In the genomic region with DNA sequence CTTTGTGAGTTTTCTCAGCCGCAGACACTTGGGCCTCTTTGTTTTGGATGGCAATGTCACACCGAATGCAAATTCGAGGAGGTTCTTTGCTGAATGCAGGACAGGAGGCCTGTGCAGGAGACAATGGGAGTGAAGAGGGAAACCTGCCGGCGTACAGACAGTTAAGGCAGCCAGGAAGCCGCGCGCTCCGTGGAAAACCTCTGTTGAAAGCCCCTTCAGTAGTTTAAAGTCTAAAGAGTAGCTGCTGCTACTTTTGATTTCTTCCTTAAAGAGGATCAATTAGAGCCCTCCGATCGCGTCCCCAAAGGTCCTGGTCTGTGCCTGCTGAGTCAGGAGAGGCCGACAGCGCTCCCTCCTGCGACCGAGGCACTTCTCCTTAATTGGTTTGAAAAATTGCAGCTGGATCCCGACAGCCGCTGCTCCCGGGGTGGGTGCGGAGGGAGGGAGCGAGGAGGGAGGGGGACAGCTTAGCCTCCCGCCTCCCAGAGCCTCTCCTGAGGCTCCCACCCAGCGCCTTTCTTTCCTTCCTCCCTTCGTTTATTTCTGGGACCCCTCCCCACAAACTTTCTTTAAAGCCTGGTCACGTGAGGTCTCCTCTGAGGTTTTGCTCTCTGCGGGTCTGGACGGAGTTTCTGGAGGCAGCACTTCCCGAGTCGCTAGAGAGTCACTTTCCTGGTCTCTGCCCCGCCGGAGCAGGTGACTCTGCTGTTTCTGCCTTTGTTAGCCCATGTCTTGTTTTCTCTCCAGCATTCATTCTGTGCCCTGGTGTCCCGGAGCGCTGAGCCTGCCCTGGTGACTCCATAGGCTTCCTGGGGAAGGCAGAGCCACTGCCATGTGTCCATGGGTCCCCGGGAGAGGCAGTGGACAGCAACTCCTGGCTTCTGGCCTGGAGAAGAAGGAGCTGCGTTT, we compare ENCODE assay signal across 1 cellular context.
A peak's percentile ranks its signal among the peaks of the same experiment; 100 is the strongest.
TF ChIP-seq lines count a peak whose summit lies in the region.

No MANE protein-coding gene starts in this region.

TF ChIP-seq in HepG2, 621 proteins besides CTCF, POLR2A, EP300 and RAD21 (continued from another document and continues in another):
- TF ChIP-seq UBTF (CRISPR knock-in tag; IDR thresholded peaks at IDR 0.05) (no peak), E2F5 (CRISPR knock-in tag; conservative IDR thresholded peaks at IDR 0.05) (no peak), ZFP41 (CRISPR knock-in tag; IDR thresholded peaks at IDR 0.05; ENCODE audit: borderline replicate concordance) (no peak), MTF2 (CRISPR knock-in tag; IDR thresholded peaks at IDR 0.05; ENCODE audit: borderline replicate concordance) (no peak), NCOA2 (CRISPR knock-in tag; IDR thresholded peaks at IDR 0.05) (no peak), PLRG1 (conservative IDR thresholded peaks at IDR 0.05) (no peak), HCFC1 (IDR thresholded peaks at IDR 0.05; ENCODE audit: low read depth, low read length) (no peak), ZNF124 (CRISPR knock-in tag; IDR thresholded peaks at IDR 0.05) (0 out of 2 replicates have a peak, but pooled peaks have one; percentile 22), JARID2 (CRISPR knock-in tag; IDR thresholded peaks at IDR 0.05; ENCODE audit: insufficient replicate concordance) (no peak), NFATC3 (CRISPR knock-in tag; IDR thresholded peaks at IDR 0.05) (no peak), RCOR2 (CRISPR knock-in tag; IDR thresholded peaks at IDR 0.05) (no peak), HINFP (CRISPR knock-in tag; IDR thresholded peaks at IDR 0.05; ENCODE audit: low read depth) (no peak), ZEB1 (IDR thresholded peaks at IDR 0.05; ENCODE audit: insufficient replicate concordance, low read depth) (no peak), ZBTB25 (CRISPR knock-in tag; IDR thresholded peaks at IDR 0.05) (no peak), ZGPAT (CRISPR knock-in tag; IDR thresholded peaks at IDR 0.05) (peak; percentile 24; the same call in 1 of the 2 replicates), ZNF652 (CRISPR knock-in tag; IDR thresholded peaks at IDR 0.05; ENCODE audit: borderline replicate concordance, low read depth) (peak; percentile 64), ZFY (CRISPR knock-in tag; IDR thresholded peaks at IDR 0.05) (0 out of 2 replicates have a peak, but pooled peaks have one; percentile 12), CENPT (CRISPR knock-in tag; IDR thresholded peaks at IDR 0.05; ENCODE audit: low read depth) (no peak), ZFP90 (CRISPR knock-in tag; IDR thresholded peaks at IDR 0.05; ENCODE audit: borderline replicate concordance) (no peak), NKX3-1 (CRISPR knock-in tag; IDR thresholded peaks at IDR 0.05) (no peak), ZNF572 (CRISPR knock-in tag; IDR thresholded peaks at IDR 0.05) (no peak), DMAP1 (CRISPR knock-in tag; IDR thresholded peaks at IDR 0.05) (no peak), SOX6 (IDR thresholded peaks at IDR 0.05) (no peak), SOX6 (CRISPR knock-in tag; IDR thresholded peaks at IDR 0.05) (peak; percentile 32; the same call in 1 of the 2 replicates), NR3C1 (CRISPR knock-in tag; IDR thresholded peaks at IDR 0.05) (no peak), HNRNPLL (IDR thresholded peaks at IDR 0.05; ENCODE audit: low read depth, low read length, poor library complexity, severe bottlenecking) (no peak), NAIF1 (CRISPR knock-in tag; IDR thresholded peaks at IDR 0.05; ENCODE audit: borderline replicate concordance) (no peak), ZNF552 (CRISPR knock-in tag; IDR thresholded peaks at IDR 0.05; ENCODE audit: borderline replicate concordance) (no peak), MYC (CRISPR knock-in tag; IDR thresholded peaks at IDR 0.05; ENCODE audit: borderline replicate concordance) (peak; percentile 16; the same call in 1 of the 2 replicates), GATAD2A (CRISPR knock-in tag; IDR thresholded peaks at IDR 0.05) (no peak), NR1H2 (CRISPR knock-in tag; IDR thresholded peaks at IDR 0.05; ENCODE audit: borderline replicate concordance, low read depth) (no peak)
- TF ChIP-seq, protein P1, sequence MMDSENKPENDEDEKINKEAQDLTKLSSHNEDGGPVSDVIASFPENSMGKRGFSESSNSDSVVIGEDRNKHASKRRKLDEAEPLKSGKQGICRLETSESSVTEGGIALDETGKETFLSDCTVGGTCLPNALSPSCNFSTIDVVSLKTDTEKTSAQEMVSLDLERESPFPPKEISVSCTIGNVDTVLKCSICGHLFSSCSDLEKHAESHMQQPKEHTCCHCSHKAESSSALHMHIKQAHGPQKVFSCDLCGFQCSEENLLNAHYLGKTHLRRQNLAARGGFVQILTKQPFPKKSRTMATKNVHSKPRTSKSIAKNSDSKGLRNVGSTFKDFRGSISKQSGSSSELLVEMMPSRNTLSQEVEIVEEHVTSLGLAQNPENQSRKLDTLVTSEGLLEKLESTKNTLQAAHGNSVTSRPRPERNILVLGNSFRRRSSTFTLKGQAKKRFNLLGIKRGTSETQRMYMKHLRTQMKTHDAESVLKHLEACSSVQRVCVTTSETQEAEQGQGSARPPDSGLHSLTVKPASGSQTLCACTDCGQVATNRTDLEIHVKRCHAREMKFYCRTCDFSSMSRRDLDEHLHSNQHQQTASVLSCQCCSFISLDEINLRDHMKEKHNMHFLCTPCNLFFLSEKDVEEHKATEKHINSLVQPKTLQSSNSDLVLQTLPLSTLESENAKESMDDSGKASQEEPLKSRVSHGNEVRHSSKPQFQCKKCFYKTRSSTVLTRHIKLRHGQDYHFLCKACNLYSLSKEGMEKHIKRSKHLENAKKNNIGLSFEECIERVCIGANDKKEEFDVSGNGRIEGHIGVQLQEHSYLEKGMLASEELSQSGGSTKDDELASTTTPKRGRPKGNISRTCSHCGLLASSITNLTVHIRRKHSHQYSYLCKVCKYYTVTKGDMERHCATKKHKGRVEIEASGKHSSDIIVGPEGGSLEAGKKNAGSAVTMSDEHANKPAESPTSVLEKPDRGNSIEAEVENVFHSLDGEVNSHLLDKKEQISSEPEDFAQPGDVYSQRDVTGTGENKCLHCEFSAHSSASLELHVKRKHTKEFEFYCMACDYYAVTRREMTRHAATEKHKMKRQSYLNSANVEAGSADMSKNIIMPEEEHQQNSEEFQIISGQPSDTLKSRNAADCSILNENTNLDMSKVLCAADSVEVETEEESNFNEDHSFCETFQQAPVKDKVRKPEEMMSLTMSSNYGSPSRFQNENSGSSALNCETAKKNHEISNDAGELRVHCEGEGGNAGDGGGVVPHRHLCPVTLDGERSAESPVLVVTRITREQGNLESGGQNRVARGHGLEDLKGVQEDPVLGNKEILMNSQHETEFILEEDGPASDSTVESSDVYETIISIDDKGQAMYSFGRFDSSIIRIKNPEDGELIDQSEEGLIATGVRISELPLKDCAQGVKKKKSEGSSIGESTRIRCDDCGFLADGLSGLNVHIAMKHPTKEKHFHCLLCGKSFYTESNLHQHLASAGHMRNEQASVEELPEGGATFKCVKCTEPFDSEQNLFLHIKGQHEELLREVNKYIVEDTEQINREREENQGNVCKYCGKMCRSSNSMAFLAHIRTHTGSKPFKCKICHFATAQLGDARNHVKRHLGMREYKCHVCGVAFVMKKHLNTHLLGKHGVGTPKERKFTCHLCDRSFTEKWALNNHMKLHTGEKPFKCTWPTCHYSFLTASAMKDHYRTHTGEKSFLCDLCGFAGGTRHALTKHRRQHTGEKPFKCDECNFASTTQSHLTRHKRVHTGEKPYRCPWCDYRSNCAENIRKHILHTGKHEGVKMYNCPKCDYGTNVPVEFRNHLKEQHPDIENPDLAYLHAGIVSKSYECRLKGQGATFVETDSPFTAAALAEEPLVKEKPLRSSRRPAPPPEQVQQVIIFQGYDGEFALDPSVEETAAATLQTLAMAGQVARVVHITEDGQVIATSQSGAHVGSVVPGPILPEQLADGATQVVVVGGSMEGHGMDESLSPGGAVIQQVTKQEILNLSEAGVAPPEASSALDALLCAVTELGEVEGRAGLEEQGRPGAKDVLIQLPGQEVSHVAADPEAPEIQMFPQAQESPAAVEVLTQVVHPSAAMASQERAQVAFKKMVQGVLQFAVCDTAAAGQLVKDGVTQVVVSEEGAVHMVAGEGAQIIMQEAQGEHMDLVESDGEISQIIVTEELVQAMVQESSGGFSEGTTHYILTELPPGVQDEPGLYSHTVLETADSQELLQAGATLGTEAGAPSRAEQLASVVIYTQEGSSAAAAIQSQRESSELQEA (CRISPR knock-in tag; IDR thresholded peaks at IDR 0.05; ENCODE audit: not compliant biosample characterization): no peak
- TF ChIP-seq, protein P2, sequence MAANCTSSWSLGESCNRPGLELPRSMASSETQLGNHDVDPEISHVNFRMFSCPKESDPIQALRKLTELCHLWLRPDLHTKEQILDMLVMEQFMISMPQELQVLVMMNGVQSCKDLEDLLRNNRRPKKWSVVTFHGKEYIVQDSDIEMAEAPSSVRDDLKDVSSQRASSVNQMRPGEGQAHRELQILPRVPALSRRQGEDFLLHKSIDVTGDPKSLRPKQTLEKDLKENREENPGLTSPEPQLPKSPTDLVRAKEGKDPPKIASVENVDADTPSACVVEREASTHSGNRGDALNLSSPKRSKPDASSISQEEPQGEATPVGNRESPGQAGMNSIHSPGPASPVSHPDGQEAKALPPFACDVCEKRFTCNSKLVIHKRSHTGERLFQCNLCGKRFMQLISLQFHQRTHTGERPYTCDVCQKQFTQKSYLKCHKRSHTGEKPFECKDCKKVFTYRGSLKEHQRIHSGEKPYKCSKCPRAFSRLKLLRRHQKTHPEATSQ (CRISPR knock-in tag; IDR thresholded peaks at IDR 0.05; ENCODE audit: borderline replicate concordance): no peak
- TF ChIP-seq, protein P3, sequence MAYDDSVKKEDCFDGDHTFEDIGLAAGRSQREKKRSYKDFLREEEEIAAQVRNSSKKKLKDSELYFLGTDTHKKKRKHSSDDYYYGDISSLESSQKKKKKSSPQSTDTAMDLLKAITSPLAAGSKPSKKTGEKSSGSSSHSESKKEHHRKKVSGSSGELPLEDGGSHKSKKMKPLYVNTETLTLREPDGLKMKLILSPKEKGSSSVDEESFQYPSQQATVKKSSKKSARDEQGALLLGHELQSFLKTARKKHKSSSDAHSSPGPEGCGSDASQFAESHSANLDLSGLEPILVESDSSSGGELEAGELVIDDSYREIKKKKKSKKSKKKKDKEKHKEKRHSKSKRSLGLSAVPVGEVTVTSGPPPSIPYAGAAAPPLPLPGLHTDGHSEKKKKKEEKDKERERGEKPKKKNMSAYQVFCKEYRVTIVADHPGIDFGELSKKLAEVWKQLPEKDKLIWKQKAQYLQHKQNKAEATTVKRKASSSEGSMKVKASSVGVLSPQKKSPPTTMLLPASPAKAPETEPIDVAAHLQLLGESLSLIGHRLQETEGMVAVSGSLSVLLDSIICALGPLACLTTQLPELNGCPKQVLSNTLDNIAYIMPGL (CRISPR knock-in tag; IDR thresholded peaks at IDR 0.05; ENCODE audit: borderline replicate concordance in 1 of 2, low read depth in 1 of 2): peak; percentile 12 to 35; a peak in 1 of 4 replicates
